ENCODE assay signal across 20 cellular contexts in genomic region chr11:54561439-54561838, GRCh38. TPM values are rescaled to one million over a fixed set of nuclear protein-coding genes. Genes with fewer than 3 reads are reported as not detected.
"Had no signal": no experiment of that assay in that cellular context is flagged by ENCODE, and none has a peak within 500 bp of the region (broad histone marks: within the 10 kb centered on the region; RNA-seq: fewer than 3 reads in every experiment).

No MANE protein-coding gene starts in this region.

RNA-seq across cellular contexts. Expression of gene OR4C46, which starts 42.4 kb away (rescaled TPM):
- total RNA-seq: activated naive CD4-positive, alpha-beta T cell treated with anti-CD3 and anti-CD28 coated beads, Interleukin-2, amount 50 U/mL, for 72 hours; activated naive CD8-positive, alpha-beta T cell treated with anti-CD3 and anti-CD28 coated beads for 36 hours; activated naive CD8-positive, alpha-beta T cell treated with anti-CD3 and anti-CD28 coated beads, Interleukin-2, amount 10 ng/mL, durations not matched to agents 7 days and 5 days; activated T-cell treated with anti-CD3 and anti-CD28 coated beads, Interleukin-2, amount 50 U/mL, for 4 hours; activated T-cell treated with anti-CD3 and anti-CD28 coated beads, Interleukin-2, amount 50 U/mL, for 72 hours; activated T-helper 1 cell treated with anti-CD3 and anti-CD28 coated beads, Interleukin-12 subunit alpha, Interleukin-12 subunit beta, Interleukin-2, Interleukin-4 antibody, amounts not matched to agents 30 ng/mL and 10 ng/mL and 1 ng/mL, durations not matched to agents 14 hours and 24 hours and 36 hours; activated T-helper 17 cell treated with anti-CD3 and anti-CD28 coated beads, Interleukin-2, amount 50 U/mL, for 72 hours; activated T-helper 2 cell treated with anti-CD3 and anti-CD28 coated beads, Interferon-gamma antibody, Interleukin-2, Interleukin-4, amounts not matched to agents 10 μg/mL and 5 μg/mL and 100 μg/mL, durations not matched to agents 14 hours and 24 hours and 36 hours; adrenal gland; aorta; ascending aorta; astrocyte; body of pancreas; breast epithelium; bronchial epithelial cell; cardiac muscle cell; cardiac septum; cerebellum; chondrocyte had no signal
- polyA plus RNA-seq: adipose tissue, adrenal gland, aorta, cardiac muscle cell had no signal
